ENCODE assay signal across 1 cellular context in genomic region chr14:105043656-105044055, GRCh38.
TF ChIP-seq lines count a peak whose summit lies in the region.

No MANE protein-coding gene starts in this region.

TF ChIP-seq in GM12878, 131 proteins besides CTCF, POLR2A, EP300 and RAD21:
- TF ChIP-seq, protein P1, sequence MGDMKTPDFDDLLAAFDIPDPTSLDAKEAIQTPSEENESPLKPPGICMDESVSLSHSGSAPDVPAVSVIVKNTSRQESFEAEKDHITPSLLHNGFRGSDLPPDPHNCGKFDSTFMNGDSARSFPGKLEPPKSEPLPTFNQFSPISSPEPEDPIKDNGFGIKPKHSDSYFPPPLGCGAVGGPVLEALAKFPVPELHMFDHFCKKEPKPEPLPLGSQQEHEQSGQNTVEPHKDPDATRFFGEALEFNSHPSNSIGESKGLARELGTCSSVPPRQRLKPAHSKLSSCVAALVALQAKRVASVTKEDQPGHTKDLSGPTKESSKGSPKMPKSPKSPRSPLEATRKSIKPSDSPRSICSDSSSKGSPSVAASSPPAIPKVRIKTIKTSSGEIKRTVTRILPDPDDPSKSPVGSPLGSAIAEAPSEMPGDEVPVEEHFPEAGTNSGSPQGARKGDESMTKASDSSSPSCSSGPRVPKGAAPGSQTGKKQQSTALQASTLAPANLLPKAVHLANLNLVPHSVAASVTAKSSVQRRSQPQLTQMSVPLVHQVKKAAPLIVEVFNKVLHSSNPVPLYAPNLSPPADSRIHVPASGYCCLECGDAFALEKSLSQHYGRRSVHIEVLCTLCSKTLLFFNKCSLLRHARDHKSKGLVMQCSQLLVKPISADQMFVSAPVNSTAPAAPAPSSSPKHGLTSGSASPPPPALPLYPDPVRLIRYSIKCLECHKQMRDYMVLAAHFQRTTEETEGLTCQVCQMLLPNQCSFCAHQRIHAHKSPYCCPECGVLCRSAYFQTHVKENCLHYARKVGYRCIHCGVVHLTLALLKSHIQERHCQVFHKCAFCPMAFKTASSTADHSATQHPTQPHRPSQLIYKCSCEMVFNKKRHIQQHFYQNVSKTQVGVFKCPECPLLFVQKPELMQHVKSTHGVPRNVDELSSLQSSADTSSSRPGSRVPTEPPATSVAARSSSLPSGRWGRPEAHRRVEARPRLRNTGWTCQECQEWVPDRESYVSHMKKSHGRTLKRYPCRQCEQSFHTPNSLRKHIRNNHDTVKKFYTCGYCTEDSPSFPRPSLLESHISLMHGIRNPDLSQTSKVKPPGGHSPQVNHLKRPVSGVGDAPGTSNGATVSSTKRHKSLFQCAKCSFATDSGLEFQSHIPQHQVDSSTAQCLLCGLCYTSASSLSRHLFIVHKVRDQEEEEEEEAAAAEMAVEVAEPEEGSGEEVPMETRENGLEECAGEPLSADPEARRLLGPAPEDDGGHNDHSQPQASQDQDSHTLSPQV (IDR thresholded peaks at IDR 0.05), result no peak
- TF ChIP-seq IKZF2 (IDR thresholded peaks at IDR 0.05) (0 out of 4 replicates have a peak, but pooled peaks have one; percentile 19 to 38), SMAD1 (IDR thresholded peaks at IDR 0.05; ENCODE audit: low read depth, partially characterized antibody) (no peak), ZNF24 (IDR thresholded peaks at IDR 0.05) (0 out of 2 replicates have a peak, but pooled peaks have one; percentile 50), LARP7 (IDR thresholded peaks at IDR 0.05) (no peak), NBN (IDR thresholded peaks at IDR 0.05) (no peak), E4F1 (IDR thresholded peaks at IDR 0.05; ENCODE audit: borderline replicate concordance, partially characterized antibody) (no peak), EGR1 (IDR thresholded peaks at IDR 0.05; ENCODE audit: borderline replicate concordance in 1 of 2, low read depth in 2 of 2, low read length in 2 of 2) (no peak), NR2F1 (conservative IDR thresholded peaks at IDR 0.05) (no peak), SUZ12 (IDR thresholded peaks at IDR 0.05; ENCODE audit: unreplicated experiment) (no peak), MEF2B (IDR thresholded peaks at IDR 0.05; ENCODE audit: partially characterized antibody, poor library complexity, severe bottlenecking) (no peak), SPI1 (IDR thresholded peaks at IDR 0.05; ENCODE audit: borderline replicate concordance, insufficient read depth, low read depth, low read length) (peak; percentile 30; the same call in 1 of the 2 replicates), ASH2L (IDR thresholded peaks at IDR 0.05; ENCODE audit: borderline replicate concordance, low read depth) (no peak), TCF12 (IDR thresholded peaks at IDR 0.05; ENCODE audit: low read depth, low read length) (0 out of 2 replicates have a peak, but pooled peaks have one; percentile 11), PML (IDR thresholded peaks at IDR 0.05; ENCODE audit: low read length) (no peak), NFXL1 (IDR thresholded peaks at IDR 0.05; ENCODE audit: borderline replicate concordance) (no peak), WRNIP1 (IDR thresholded peaks at IDR 0.05; ENCODE audit: borderline replicate concordance, low read depth, low read length) (no peak), IRF4 (IDR thresholded peaks at IDR 0.05; ENCODE audit: low read depth, low read length) (no peak), SMAD5 (IDR thresholded peaks at IDR 0.05; ENCODE audit: low read depth) (no peak)
- TF ChIP-seq, protein P2, sequence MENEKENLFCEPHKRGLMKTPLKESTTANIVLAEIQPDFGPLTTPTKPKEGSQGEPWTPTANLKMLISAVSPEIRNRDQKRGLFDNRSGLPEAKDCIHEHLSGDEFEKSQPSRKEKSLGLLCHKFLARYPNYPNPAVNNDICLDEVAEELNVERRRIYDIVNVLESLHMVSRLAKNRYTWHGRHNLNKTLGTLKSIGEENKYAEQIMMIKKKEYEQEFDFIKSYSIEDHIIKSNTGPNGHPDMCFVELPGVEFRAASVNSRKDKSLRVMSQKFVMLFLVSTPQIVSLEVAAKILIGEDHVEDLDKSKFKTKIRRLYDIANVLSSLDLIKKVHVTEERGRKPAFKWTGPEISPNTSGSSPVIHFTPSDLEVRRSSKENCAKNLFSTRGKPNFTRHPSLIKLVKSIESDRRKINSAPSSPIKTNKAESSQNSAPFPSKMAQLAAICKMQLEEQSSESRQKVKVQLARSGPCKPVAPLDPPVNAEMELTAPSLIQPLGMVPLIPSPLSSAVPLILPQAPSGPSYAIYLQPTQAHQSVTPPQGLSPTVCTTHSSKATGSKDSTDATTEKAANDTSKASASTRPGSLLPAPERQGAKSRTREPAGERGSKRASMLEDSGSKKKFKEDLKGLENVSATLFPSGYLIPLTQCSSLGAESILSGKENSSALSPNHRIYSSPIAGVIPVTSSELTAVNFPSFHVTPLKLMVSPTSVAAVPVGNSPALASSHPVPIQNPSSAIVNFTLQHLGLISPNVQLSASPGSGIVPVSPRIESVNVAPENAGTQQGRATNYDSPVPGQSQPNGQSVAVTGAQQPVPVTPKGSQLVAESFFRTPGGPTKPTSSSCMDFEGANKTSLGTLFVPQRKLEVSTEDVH (IDR thresholded peaks at IDR 0.05; ENCODE audit: low read depth, partially characterized antibody), result no peak
- TF ChIP-seq, protein P3, sequence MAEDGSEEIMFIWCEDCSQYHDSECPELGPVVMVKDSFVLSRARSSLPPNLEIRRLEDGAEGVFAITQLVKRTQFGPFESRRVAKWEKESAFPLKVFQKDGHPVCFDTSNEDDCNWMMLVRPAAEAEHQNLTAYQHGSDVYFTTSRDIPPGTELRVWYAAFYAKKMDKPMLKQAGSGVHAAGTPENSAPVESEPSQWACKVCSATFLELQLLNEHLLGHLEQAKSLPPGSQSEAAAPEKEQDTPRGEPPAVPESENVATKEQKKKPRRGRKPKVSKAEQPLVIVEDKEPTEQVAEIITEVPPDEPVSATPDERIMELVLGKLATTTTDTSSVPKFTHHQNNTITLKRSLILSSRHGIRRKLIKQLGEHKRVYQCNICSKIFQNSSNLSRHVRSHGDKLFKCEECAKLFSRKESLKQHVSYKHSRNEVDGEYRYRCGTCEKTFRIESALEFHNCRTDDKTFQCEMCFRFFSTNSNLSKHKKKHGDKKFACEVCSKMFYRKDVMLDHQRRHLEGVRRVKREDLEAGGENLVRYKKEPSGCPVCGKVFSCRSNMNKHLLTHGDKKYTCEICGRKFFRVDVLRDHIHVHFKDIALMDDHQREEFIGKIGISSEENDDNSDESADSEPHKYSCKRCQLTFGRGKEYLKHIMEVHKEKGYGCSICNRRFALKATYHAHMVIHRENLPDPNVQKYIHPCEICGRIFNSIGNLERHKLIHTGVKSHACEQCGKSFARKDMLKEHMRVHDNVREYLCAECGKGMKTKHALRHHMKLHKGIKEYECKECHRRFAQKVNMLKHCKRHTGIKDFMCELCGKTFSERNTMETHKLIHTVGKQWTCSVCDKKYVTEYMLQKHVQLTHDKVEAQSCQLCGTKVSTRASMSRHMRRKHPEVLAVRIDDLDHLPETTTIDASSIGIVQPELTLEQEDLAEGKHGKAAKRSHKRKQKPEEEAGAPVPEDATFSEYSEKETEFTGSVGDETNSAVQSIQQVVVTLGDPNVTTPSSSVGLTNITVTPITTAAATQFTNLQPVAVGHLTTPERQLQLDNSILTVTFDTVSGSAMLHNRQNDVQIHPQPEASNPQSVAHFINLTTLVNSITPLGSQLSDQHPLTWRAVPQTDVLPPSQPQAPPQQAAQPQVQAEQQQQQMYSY (CRISPR knock-in tag; IDR thresholded peaks at IDR 0.05), result no peak
- TF ChIP-seq, protein P4, sequence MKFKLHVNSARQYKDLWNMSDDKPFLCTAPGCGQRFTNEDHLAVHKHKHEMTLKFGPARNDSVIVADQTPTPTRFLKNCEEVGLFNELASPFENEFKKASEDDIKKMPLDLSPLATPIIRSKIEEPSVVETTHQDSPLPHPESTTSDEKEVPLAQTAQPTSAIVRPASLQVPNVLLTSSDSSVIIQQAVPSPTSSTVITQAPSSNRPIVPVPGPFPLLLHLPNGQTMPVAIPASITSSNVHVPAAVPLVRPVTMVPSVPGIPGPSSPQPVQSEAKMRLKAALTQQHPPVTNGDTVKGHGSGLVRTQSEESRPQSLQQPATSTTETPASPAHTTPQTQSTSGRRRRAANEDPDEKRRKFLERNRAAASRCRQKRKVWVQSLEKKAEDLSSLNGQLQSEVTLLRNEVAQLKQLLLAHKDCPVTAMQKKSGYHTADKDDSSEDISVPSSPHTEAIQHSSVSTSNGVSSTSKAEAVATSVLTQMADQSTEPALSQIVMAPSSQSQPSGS (IDR thresholded peaks at IDR 0.05; ENCODE audit: low read length), result no peak
TF ChIP-seq in GM12878: peak in this region for 4.
